In genomic region chr2:96427169-96427568, GRCh38 we compare ENCODE assay signal across 1 cellular context.
TF ChIP-seq lines count a peak whose summit lies in the region.

No MANE protein-coding gene starts in this region.

TF ChIP-seq in HCT116, 20 proteins besides CTCF, POLR2A, EP300 and RAD21 (continued from another document):
- TF ChIP-seq REST (IDR thresholded peaks at IDR 0.05; ENCODE audit: low read depth) (no peak), JUND (IDR thresholded peaks at IDR 0.05) (no peak), TCF7L2 (IDR thresholded peaks at IDR 0.05; ENCODE audit: borderline replicate concordance, extremely low read depth, insufficient read depth, insufficient read length) (no peak), ZFX (IDR thresholded peaks at IDR 0.05) (no peak)
